Comparison of ENCODE assay signal across 1 cellular context in the genomic region with DNA sequence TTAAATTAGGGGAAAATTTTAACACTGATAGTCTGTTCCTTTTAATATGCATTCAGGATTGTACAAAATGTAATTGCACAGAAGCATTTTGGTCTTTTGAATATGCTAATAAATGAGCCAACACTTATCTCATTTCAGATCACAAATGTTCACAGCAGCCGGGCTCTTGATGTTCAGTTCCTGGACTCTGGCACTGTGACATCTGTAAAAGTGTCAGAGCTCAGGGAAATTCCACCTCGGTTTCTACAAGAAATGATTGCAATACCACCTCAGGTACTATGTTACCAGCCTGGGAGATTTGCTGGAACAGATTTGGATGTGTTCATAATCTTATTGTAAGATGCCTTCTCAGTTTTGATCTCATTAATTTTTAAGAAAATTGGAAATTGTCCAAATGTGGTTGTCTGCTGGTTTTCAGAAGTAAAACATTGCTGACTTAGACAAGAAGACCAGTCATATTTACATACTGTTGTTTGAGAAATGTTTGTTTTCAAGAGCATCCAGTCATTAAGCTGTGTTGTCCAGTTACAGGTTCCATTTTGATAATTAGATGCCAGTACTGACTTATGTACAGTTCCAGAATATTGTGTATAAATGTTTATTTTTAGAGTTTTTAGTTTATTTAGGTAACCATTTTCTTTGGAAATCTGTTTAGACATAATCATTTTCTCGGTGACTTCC.
TF ChIP-seq lines count a peak whose summit lies in the region.

No MANE protein-coding gene starts in this region.

TF ChIP-seq in GM12878, 131 proteins besides CTCF, POLR2A, EP300 and RAD21 (continued from another document):
- TF ChIP-seq, protein P1, sequence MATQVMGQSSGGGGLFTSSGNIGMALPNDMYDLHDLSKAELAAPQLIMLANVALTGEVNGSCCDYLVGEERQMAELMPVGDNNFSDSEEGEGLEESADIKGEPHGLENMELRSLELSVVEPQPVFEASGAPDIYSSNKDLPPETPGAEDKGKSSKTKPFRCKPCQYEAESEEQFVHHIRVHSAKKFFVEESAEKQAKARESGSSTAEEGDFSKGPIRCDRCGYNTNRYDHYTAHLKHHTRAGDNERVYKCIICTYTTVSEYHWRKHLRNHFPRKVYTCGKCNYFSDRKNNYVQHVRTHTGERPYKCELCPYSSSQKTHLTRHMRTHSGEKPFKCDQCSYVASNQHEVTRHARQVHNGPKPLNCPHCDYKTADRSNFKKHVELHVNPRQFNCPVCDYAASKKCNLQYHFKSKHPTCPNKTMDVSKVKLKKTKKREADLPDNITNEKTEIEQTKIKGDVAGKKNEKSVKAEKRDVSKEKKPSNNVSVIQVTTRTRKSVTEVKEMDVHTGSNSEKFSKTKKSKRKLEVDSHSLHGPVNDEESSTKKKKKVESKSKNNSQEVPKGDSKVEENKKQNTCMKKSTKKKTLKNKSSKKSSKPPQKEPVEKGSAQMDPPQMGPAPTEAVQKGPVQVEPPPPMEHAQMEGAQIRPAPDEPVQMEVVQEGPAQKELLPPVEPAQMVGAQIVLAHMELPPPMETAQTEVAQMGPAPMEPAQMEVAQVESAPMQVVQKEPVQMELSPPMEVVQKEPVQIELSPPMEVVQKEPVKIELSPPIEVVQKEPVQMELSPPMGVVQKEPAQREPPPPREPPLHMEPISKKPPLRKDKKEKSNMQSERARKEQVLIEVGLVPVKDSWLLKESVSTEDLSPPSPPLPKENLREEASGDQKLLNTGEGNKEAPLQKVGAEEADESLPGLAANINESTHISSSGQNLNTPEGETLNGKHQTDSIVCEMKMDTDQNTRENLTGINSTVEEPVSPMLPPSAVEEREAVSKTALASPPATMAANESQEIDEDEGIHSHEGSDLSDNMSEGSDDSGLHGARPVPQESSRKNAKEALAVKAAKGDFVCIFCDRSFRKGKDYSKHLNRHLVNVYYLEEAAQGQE (IDR thresholded peaks at IDR 0.05; ENCODE audit: low read depth, low read length) = no peak
- TF ChIP-seq SP1 (IDR thresholded peaks at IDR 0.05; ENCODE audit: low read depth, low read length) = no peak
